Comparison of ENCODE assay signal across 8 cellular contexts in the genomic region with DNA sequence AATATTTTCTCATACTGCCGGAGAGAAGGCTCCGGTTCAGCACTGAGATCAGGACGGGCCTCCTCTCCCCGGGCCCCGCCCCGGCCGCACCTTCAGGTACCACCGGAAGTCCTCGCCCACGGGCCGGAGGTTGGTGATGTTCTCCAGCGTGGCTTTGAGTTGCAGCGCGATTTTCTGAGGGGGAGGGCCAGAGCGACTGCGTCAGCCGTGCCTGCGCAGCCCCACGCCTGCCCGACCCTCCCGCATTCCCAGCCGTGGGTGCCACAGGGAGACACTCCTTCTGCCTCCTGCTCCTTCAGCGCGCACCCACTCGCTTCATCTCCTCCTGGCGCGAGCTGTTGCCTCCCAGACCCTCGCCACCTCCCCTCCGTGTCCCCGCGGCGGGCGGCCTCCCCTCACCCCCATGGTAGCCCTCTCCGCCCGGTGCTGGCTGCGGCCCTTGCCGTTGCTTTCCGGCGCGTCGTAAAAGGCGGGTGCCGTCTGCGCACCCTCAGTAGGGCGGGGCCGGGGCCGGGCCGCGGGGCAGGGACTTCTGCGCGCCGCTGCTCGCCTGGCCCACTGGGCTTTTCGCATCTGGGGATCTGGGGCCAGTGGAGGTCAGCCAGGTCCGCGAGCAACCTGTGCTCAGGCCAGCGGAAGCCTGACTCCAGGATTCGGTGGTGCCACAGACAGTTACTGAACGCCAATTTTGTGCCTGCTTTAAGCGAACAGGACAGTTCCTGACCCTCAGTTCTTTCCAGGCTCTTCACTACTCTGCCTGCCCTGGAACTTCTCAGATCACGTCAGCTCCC. TPM values are rescaled to one million over a fixed set of nuclear protein-coding genes. Genes with fewer than 3 reads are reported as not detected.
A peak's percentile ranks its signal among the peaks of the same experiment; 100 is the strongest.
DNase-seq lines count a peak whose midpoint lies in the region; TF ChIP-seq lines count a peak whose summit lies in the region.

A gene (minus strand): TSS at position 464 of the 791 bp plus-strand sequence. CDS start 59 bp downstream, at position 405.

- H3K9me3 ChIP-seq in H9 (ENCODE audit: control insufficient read depth, low read depth, low read length) (no peaks in the 10 kb centered on the region), MG63 (no peaks in the 10 kb centered on the region), stomach smooth muscle (ENCODE audit: control insufficient read depth in 2 of 2, low read length in 2 of 2) (no peaks in the 10 kb centered on the region)

- peak within 1 kb of the TSS; percentile 88 for H3K9ac ChIP-seq in H9 (ENCODE audit: extremely low read depth, insufficient read length, low read length)
- H3K9ac ChIP-seq in stomach smooth muscle (ENCODE audit: low read length in 2 of 2): peak within 1 kb of the TSS; percentile 94 to 97

- no peak within 1 kb of the TSS for H3T11ph ChIP-seq in H9 (ENCODE audit: low read length)

- peaks cover 4% of the 10 kb centered on the region for H3K23me2 ChIP-seq in H9 (ENCODE audit: insufficient read length, low read depth, low read length, poor library complexity, severe bottlenecking)

- H2BK12ac ChIP-seq in H9 (ENCODE audit: insufficient read length, low read depth, low read length): no peak within 1 kb of the TSS

- no peak within 1 kb of the TSS for H4K8ac ChIP-seq in H9 (replicated peaks; ENCODE audit: insufficient read length, low read depth, low read length)

- H3K27ac Mint-ChIP-seq in H9 (peak within 1 kb of the TSS; percentile 94 to 99 (median 96)), neural crest cell (ENCODE audit: unreplicated experiment) (peak within 1 kb of the TSS; percentile 96)

- H3K36me3 ChIP-seq in MG63: peaks cover 11% of the 10 kb centered on the region
- H3K36me3 ChIP-seq in stomach smooth muscle (ENCODE audit: control insufficient read depth in 2 of 2, insufficient read depth in 2 of 2, low read length in 2 of 2): peaks cover 14 to 23% of the 10 kb centered on the region in 2 donors

- peak within 1 kb of the TSS; percentile 85 for H3K4me3 ChIP-seq in MG63
- peak within 1 kb of the TSS; percentile 92 for H3K4me3 ChIP-seq in fibroblast of villous mesenchyme (ENCODE audit: low read depth, low read length)
- peak within 1 kb of the TSS; percentile 66 to 94 for H3K4me3 ChIP-seq in stomach smooth muscle (ENCODE audit: low read length in 2 of 2)

- no peaks in the 10 kb centered on the region for H3K79me2 ChIP-seq in H9 (ENCODE audit: insufficient read depth, low read length)

- no peak within 1 kb of the TSS for H2BK20ac ChIP-seq in H9 (ENCODE audit: low read depth, low read length, poor library complexity, severe bottlenecking)

- no CpG with 5 or more reads among the region's 61 CpGs for WGBS in H9 (ENCODE audit: extremely low coverage, insufficient read length, low lambda C conversion rate)

- no peaks in the 10 kb centered on the region for H3K9me3 Mint-ChIP-seq in H9
- no peaks in the 10 kb centered on the region for H3K9me3 Mint-ChIP-seq in neural crest cell

- peaks cover 0 to 21% (median 13%) of the 10 kb centered on the region in 3 experiments; a peak in 5 of 7 replicates for H3K36me3 Mint-ChIP-seq in H9 (ENCODE audit: insufficient read depth in 1 of 3, low read depth in 3 of 3)
- no peaks in the 10 kb centered on the region for H3K36me3 Mint-ChIP-seq in neural crest cell (ENCODE audit: low read depth)

- H2BK5ac ChIP-seq in H9 (ENCODE audit: insufficient read length, low read length): no peak within 1 kb of the TSS

- H3K4me1 ChIP-seq in H9 (ENCODE audit: insufficient read depth, low read length) (0 out of 2 replicates have a peak, but pooled peaks cover 3% of the 10 kb centered on the region), stomach smooth muscle (ENCODE audit: control insufficient read depth, insufficient read depth, low read length) (peaks cover 18% of the 10 kb centered on the region)

- H2AFZ ChIP-seq in H9 (ENCODE audit: low read length): no peak within 1 kb of the TSS

- H3K27me3 Mint-ChIP-seq in H9 (ENCODE audit: low read depth) (no peaks in the 10 kb centered on the region), neural crest cell (ENCODE audit: low read depth) (no peaks in the 10 kb centered on the region)

- H3K79me1 ChIP-seq in H9 (ENCODE audit: insufficient read depth, low read depth, low read length, poor library complexity, severe bottlenecking): no peaks in the 10 kb centered on the region

- no peak within 1 kb of the TSS for H3K4ac ChIP-seq in H9 (ENCODE audit: low read depth, low read length)

- no peak within 1 kb of the TSS for H3K23ac ChIP-seq in H9 (ENCODE audit: insufficient read length, low read depth, low read length)

- no peak within 1 kb of the TSS for H2BK15ac ChIP-seq in H9 (ENCODE audit: low read depth, low read length)

- peaks cover 14 to 20% of the 10 kb centered on the region in 2 experiments for H3K4me1 Mint-ChIP-seq in H9
- peaks cover 34% of the 10 kb centered on the region for H3K4me1 Mint-ChIP-seq in neural crest cell

- H3K27me3 ChIP-seq in H9 (ENCODE audit: insufficient read depth, low read length) (no peaks in the 10 kb centered on the region), MG63 (no peaks in the 10 kb centered on the region), stomach smooth muscle (ENCODE audit: control insufficient read depth in 1 of 2, insufficient read depth in 2 of 2, low read length in 2 of 2) (no peaks in the 10 kb centered on the region)

- peak within 1 kb of the TSS; percentile 92; the same call in 1 of the 2 replicates for H3K14ac ChIP-seq in H9 (ENCODE audit: insufficient read depth, low read length)

- no peak within 1 kb of the TSS for H2AK5ac ChIP-seq in H9 (ENCODE audit: insufficient read length, low read length)

- TF ChIP-seq CTCF in H9 (conservative IDR thresholded peaks at IDR 0.05) (no peak), fibroblast of villous mesenchyme (IDR thresholded peaks at IDR 0.05; ENCODE audit: insufficient read depth, low read depth, low read length) (no peak), neural crest cell (conservative IDR thresholded peaks at IDR 0.05) (no peak)

- H3K18ac ChIP-seq in H9 (ENCODE audit: insufficient read length, low read depth, low read length): peak within 1 kb of the TSS; percentile 93

- H4K5ac ChIP-seq in H9 (ENCODE audit: insufficient read length, low read depth, low read length): no peak within 1 kb of the TSS

- H3K27ac ChIP-seq in H9 (ENCODE audit: insufficient read length, low read depth, low read length) (peak within 1 kb of the TSS; percentile 16), stomach smooth muscle (ENCODE audit: low read length) (peak within 1 kb of the TSS; percentile 95)

- peak; percentile 94 for DNase-seq in ELR (ENCODE audit: low read depth)
- DNase-seq in H9: peak; percentile 93
- DNase-seq in MG63: peak; percentile 95
- DNase-seq in SIG-M5 (lab: John Stamatoyannopoulos, UW): peak; percentile 62
- DNase-seq in activated gamma-delta T cell treated with Interleukin-2 at 50 U/mL for 16 hours: peak; percentile 91
- peak; percentile 90 for DNase-seq in fibroblast of villous mesenchyme (ENCODE audit: low read depth)
- peak; percentile 91 for DNase-seq in neural crest cell (ENCODE audit: low read depth, low spot score)

- H4K91ac ChIP-seq in H9 (ENCODE audit: insufficient read length, low read depth, low read length): no peak within 1 kb of the TSS

- H3K56ac ChIP-seq in H9 (ENCODE audit: insufficient read length, low read depth, low read length): no peak within 1 kb of the TSS

- H4K20me1 ChIP-seq in H9 (ENCODE audit: control insufficient read depth, insufficient read depth, insufficient read length): no peaks in the 10 kb centered on the region

- peak within 1 kb of the TSS; percentile 46 for H3K4me2 ChIP-seq in H9 (ENCODE audit: insufficient read depth, insufficient read length, low read length)

- H3K4me3 Mint-ChIP-seq in H9: peak within 1 kb of the TSS; percentile 88 to 93
- H3K4me3 Mint-ChIP-seq in neural crest cell: peak within 1 kb of the TSS; percentile 92

- H2BK120ac ChIP-seq in H9 (ENCODE audit: low read depth, low read length, poor library complexity, severe bottlenecking): no peak within 1 kb of the TSS

RNA-seq across cellular contexts. Expression of the gene that starts here (rescaled TPM):
- total RNA-seq in H9 (2021): 67.0 and 73.2 TPM in 2 replicates
- 59.2 and 90.4 TPM in 2 replicates for total RNA-seq in MG63 (2014; rRNA removed; shearing (Covaris generic); ENCODE audit: low replicate concordance)
- 39.7 and 41.6 TPM in 2 replicates for total RNA-seq in fibroblast of villous mesenchyme
- total RNA-seq in neural crest cell: 82.2 and 84.1 TPM in 2 replicates

Comparison
In these comparisons a context has a peak if more than half of its experiments do, and no peak if none do; other contexts are left out.
1. Peak in every context shown above with its lines: DNase-seq, H3K4me3 ChIP-seq and H3K27ac ChIP-seq.